ENCODE assay signal across 1 cellular context in the genomic region with DNA sequence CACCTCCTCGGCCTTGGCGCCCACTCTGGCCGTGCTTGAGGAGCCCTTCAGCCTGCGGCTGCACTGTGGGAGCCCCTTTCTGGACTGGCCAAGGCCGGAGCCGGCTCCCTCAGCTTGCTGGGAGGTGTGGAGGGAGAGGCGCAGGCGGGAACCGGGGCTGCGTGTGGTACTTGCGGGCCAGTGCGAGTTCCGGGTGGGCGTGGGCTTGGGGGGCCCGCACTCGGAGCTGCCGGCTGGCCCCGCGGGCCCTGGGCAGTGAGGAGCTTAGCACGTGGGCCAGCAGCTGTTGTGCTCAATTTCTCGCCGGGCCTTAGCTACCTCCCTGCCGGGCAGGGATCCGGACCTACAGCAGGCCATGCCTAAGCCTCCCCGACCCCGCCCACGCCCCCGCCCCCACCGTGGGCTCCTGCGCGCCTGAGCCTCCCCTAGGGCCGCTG.
TF ChIP-seq lines count a peak whose summit lies in the region.

No MANE protein-coding gene starts in this region.

TF ChIP-seq in GM23338, 12 proteins besides CTCF, POLR2A, EP300 and RAD21 (continued from another document):
- TF ChIP-seq ZNF331 (CRISPR knock-in tag; IDR thresholded peaks at IDR 0.05; ENCODE audit: low read depth) (no peak), CREB1 (CRISPR knock-in tag; IDR thresholded peaks at IDR 0.05; ENCODE audit: low read depth) (no peak)
- TF ChIP-seq, protein P1, sequence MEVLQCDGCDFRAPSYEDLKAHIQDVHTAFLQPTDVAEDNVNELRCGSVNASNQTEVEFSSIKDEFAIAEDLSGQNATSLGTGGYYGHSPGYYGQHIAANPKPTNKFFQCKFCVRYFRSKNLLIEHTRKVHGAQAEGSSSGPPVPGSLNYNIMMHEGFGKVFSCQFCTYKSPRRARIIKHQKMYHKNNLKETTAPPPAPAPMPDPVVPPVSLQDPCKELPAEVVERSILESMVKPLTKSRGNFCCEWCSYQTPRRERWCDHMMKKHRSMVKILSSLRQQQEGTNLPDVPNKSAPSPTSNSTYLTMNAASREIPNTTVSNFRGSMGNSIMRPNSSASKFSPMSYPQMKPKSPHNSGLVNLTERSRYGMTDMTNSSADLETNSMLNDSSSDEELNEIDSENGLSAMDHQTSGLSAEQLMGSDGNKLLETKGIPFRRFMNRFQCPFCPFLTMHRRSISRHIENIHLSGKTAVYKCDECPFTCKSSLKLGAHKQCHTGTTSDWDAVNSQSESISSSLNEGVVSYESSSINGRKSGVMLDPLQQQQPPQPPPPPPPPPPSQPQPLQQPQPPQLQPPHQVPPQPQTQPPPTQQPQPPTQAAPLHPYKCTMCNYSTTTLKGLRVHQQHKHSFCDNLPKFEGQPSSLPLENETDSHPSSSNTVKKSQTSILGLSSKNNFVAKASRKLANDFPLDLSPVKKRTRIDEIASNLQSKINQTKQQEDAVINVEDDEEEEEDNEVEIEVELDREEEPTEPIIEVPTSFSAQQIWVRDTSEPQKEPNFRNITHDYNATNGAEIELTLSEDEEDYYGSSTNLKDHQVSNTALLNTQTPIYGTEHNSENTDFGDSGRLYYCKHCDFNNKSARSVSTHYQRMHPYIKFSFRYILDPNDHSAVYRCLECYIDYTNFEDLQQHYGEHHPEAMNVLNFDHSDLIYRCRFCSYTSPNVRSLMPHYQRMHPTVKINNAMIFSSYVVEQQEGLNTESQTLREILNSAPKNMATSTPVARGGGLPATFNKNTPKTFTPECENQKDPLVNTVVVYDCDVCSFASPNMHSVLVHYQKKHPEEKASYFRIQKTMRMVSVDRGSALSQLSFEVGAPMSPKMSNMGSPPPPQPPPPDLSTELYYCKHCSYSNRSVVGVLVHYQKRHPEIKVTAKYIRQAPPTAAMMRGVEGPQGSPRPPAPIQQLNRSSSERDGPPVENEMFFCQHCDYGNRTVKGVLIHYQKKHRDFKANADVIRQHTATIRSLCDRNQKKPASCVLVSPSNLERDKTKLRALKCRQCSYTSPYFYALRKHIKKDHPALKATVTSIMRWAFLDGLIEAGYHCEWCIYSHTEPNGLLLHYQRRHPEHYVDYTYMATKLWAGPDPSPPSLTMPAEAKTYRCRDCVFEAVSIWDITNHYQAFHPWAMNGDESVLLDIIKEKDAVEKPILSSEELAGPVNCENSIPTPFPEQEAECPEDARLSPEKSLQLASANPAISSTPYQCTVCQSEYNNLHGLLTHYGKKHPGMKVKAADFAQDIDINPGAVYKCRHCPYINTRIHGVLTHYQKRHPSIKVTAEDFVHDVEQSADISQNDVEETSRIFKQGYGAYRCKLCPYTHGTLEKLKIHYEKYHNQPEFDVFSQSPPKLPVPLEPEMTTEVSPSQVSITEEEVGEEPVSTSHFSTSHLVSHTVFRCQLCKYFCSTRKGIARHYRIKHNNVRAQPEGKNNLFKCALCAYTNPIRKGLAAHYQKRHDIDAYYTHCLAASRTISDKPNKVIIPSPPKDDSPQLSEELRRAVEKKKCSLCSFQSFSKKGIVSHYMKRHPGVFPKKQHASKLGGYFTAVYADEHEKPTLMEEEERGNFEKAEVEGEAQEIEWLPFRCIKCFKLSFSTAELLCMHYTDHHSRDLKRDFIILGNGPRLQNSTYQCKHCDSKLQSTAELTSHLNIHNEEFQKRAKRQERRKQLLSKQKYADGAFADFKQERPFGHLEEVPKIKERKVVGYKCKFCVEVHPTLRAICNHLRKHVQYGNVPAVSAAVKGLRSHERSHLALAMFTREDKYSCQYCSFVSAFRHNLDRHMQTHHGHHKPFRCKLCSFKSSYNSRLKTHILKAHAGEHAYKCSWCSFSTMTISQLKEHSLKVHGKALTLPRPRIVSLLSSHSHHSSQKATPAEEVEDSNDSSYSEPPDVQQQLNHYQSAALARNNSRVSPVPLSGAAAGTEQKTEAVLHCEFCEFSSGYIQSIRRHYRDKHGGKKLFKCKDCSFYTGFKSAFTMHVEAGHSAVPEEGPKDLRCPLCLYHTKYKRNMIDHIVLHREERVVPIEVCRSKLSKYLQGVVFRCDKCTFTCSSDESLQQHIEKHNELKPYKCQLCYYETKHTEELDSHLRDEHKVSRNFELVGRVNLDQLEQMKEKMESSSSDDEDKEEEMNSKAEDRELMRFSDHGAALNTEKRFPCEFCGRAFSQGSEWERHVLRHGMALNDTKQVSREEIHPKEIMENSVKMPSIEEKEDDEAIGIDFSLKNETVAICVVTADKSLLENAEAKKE (CRISPR knock-in tag; IDR thresholded peaks at IDR 0.05) = no peak
